ENCODE assay signal across 8 cellular contexts in genomic region chr9:134443169-134444039, GRCh38.
DNase-seq lines count a peak whose midpoint lies in the region; ATAC-seq and TF ChIP-seq lines count a peak whose summit lies in the region.

No MANE protein-coding gene starts in this region.

- peak overlapping the region; percentile 50 for H3K4me2 ChIP-seq in HCT116 (ENCODE audit: low read length)

- TF ChIP-seq RAD21 in HCT116 (IDR thresholded peaks at IDR 0.05; ENCODE audit: low read depth), result peak; percentile 100

- H3K27ac ChIP-seq in HCT116 (ENCODE audit: low read depth, low read length), result peak overlapping the region; percentile 13; the same call in 1 of the 2 replicates

- RAD21 ChIA-PET in HCT116 (lab: Charles Lee; ENCODE audit: low non-redundant PET in 1 of 2, low total read pairs in 2 of 2, uncharacterized antibody in 2 of 2, unreplicated experiment in 2 of 2), result interaction anchor here (1.2 to 2.4 kb wide), 6 partner anchors 65 to 273 kb away, joined by 3 to 10 read pairs (median 5); no protein-coding TSS in a partner anchor

- H3K4me1 ChIP-seq in HCT116 (ENCODE audit: control insufficient read depth in 1 of 2, insufficient read depth in 2 of 2, low read length in 2 of 2), result peaks cover 6 to 8% of the 10 kb centered on the region in 2 experiments; a peak in 3 of 4 replicates

- intact Hi-C loops in HCT116 (cut with micrococcal nuclease) (loop anchor here (1.0 to 5.0 kb wide), 3 partner anchors 65 to 273 kb away; no protein-coding TSS in a partner anchor), left cardiac atrium (cut with DNase I) (loop anchor here (1.0 to 2.0 kb wide), 3 partner anchors 177 to 273 kb away; no protein-coding TSS in a partner anchor)

- POLR2A ChIA-PET in HCT116 (lab: Charles Lee), result no interaction called here

- CTCF ChIA-PET in HCT116 (lab: Charles Lee), result interaction anchor here (0.6 to 2.5 kb wide), 10 partner anchors 11 to 279 kb away, joined by 3 to 29 read pairs (median 6); partner anchors contain the start of gene RNU6ATAC

- H3K9me2 ChIP-seq in HCT116 (ENCODE audit: insufficient read depth), result no peaks in the 10 kb centered on the region

- no peaks in the 10 kb centered on the region for H3K36me3 ChIP-seq in HCT116 (ENCODE audit: control insufficient read depth in 1 of 2, insufficient read depth in 2 of 2, low read length in 2 of 2)

- H3K4me3 ChIP-seq in HCT116 (replicated peaks in 1 of 2; ENCODE audit: low read depth in 1 of 2, low read length in 2 of 2), result no peak overlapping the region

- BruUV-seq in HCT116 (replicated peaks; lab: Mats Ljungman, UMichigan), result no TSS peak

- no peak for TF ChIP-seq POLR2A in HCT116 (IDR thresholded peaks at IDR 0.05; ENCODE audit: borderline replicate concordance, extremely low read depth, insufficient read depth, insufficient read length)

- H3K9ac ChIP-seq in HCT116 (ENCODE audit: low read length), result no peak overlapping the region

- H3K9me3 ChIP-seq in HCT116 (ENCODE audit: control insufficient read depth in 1 of 2, insufficient read depth in 1 of 2, low read depth in 1 of 2, low read length in 2 of 2), result peaks cover 0 to 5% of the 10 kb centered on the region in 2 experiments; a peak in 2 of 4 replicates

- ATAC-seq in HCT116 (peak; percentile 94), left cardiac atrium (peak; percentile 80 to 83)

- H4K20me1 ChIP-seq in HCT116 (ENCODE audit: insufficient read depth), result no peaks in the 10 kb centered on the region

- no peak overlapping the region for H2AFZ ChIP-seq in HCT116 (ENCODE audit: low read depth, low read length, poor library complexity, severe bottlenecking)

- peak; percentile 94 to 97 (median 97) for TF ChIP-seq CTCF in HCT116 (IDR thresholded peaks at IDR 0.05 in 2 of 3, conservative IDR thresholded peaks at IDR 0.05 in 1 of 3; ENCODE audit: borderline replicate concordance in 1 of 3, insufficient read depth in 1 of 3, low read depth in 2 of 3, low read length in 2 of 3)

- H3K79me2 ChIP-seq in HCT116 (ENCODE audit: insufficient read depth, low read length), result no peaks in the 10 kb centered on the region

- DNase-seq in EH (ENCODE audit: low read depth), result peak; percentile 91
- peak; percentile 83 for DNase-seq in HCT116 (ENCODE audit: low read depth, low spot score)
- DNase-seq in NCI-H1417 (lab: John Stamatoyannopoulos, UW), result peak; percentile 38 to 93 (median 84)
- peak; percentile 73 to 93 (median 81) for DNase-seq in T-helper 2 cell
- peak; percentile 86 for DNase-seq in amniotic epithelial cell (ENCODE audit: low read depth)
- DNase-seq in left cardiac atrium, result peak; percentile 87
- peak; percentile 90 for DNase-seq in retina
- no peak for DNase-seq in OCI-M2 (lab: John Stamatoyannopoulos, UW; ENCODE audit: unreplicated experiment)

- H3K27me3 ChIP-seq in HCT116 (ENCODE audit: insufficient read depth, low read length), result no peaks in the 10 kb centered on the region

TF ChIP-seq in HCT116, 20 proteins besides CTCF, POLR2A, EP300 and RAD21:
- TF ChIP-seq TCF7L2 (IDR thresholded peaks at IDR 0.05; ENCODE audit: borderline replicate concordance, extremely low read depth, insufficient read depth, insufficient read length) (no peak), POLR2AphosphoS5 (IDR thresholded peaks at IDR 0.05; ENCODE audit: low read depth, low read length) (no peak), ZNF274 (IDR thresholded peaks at IDR 0.05; ENCODE audit: low read depth, low read length) (no peak), CBX3 (IDR thresholded peaks at IDR 0.05; ENCODE audit: low read depth) (no peak), SP1 (IDR thresholded peaks at IDR 0.05; ENCODE audit: low read depth) (no peak; the same call in 1 of the 2 replicates), JUND (IDR thresholded peaks at IDR 0.05) (no peak), MAX (IDR thresholded peaks at IDR 0.05) (no peak)
- TF ChIP-seq, protein P1, sequence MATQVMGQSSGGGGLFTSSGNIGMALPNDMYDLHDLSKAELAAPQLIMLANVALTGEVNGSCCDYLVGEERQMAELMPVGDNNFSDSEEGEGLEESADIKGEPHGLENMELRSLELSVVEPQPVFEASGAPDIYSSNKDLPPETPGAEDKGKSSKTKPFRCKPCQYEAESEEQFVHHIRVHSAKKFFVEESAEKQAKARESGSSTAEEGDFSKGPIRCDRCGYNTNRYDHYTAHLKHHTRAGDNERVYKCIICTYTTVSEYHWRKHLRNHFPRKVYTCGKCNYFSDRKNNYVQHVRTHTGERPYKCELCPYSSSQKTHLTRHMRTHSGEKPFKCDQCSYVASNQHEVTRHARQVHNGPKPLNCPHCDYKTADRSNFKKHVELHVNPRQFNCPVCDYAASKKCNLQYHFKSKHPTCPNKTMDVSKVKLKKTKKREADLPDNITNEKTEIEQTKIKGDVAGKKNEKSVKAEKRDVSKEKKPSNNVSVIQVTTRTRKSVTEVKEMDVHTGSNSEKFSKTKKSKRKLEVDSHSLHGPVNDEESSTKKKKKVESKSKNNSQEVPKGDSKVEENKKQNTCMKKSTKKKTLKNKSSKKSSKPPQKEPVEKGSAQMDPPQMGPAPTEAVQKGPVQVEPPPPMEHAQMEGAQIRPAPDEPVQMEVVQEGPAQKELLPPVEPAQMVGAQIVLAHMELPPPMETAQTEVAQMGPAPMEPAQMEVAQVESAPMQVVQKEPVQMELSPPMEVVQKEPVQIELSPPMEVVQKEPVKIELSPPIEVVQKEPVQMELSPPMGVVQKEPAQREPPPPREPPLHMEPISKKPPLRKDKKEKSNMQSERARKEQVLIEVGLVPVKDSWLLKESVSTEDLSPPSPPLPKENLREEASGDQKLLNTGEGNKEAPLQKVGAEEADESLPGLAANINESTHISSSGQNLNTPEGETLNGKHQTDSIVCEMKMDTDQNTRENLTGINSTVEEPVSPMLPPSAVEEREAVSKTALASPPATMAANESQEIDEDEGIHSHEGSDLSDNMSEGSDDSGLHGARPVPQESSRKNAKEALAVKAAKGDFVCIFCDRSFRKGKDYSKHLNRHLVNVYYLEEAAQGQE (IDR thresholded peaks at IDR 0.05; ENCODE audit: low read depth), result no peak
